ENCODE assay signal across 13 cellular contexts in genomic region chr3:123651449-123652345, GRCh38.
DNase-seq lines count a peak whose midpoint lies in the region; ATAC-seq and TF ChIP-seq lines count a peak whose summit lies in the region.
"Had no signal": no experiment of that assay in that cellular context is flagged by ENCODE, and none has a peak within 500 bp of the region (broad histone marks: within the 10 kb centered on the region; RNA-seq: fewer than 3 reads in every experiment).

No MANE protein-coding gene starts in this region.

- TF ChIP-seq CTCF in breast epithelium (IDR thresholded peaks at IDR 0.05), result no peak
- TF ChIP-seq CTCF in mammary epithelial cell (conservative IDR thresholded peaks at IDR 0.05 in 1 of 2, IDR thresholded peaks at IDR 0.05 in 1 of 2; ENCODE audit: extremely low read depth in 1 of 2, insufficient read depth in 1 of 2, low read depth in 1 of 2, low read length in 2 of 2), result no peak
- TF ChIP-seq CTCF in astrocyte of the spinal cord (IDR thresholded peaks at IDR 0.05; ENCODE audit: low read depth, low read length), result peak; percentile 39
- TF ChIP-seq CTCF in uterus (IDR thresholded peaks at IDR 0.05), result no peak

- H3K27me3 ChIP-seq in breast epithelium, result no peaks in the 10 kb centered on the region
- H3K27me3 ChIP-seq in mammary epithelial cell (ENCODE audit: insufficient read depth, low read length), result no peaks in the 10 kb centered on the region
- no peaks in the 10 kb centered on the region for H3K27me3 ChIP-seq in uterus
- H3K27me3 ChIP-seq: hepatocyte, tibial nerve had no signal

- peaks cover 0 to 16% of the 10 kb centered on the region in 2 donors for H3K4me1 ChIP-seq in breast epithelium
- H3K4me1 ChIP-seq in mammary epithelial cell (ENCODE audit: insufficient read depth, low read length), result peaks cover 14% of the 10 kb centered on the region
- peaks cover 16 to 20% of the 10 kb centered on the region in 2 donors for H3K4me1 ChIP-seq in uterus

- CTCF ChIA-PET in mammary epithelial cell (lab: Charles Lee; ENCODE audit: low non-redundant PET), result interaction anchor here (0.7 kb wide), 1 partner anchor 428 kb away, joined by 3 read pairs; no protein-coding TSS in a partner anchor

- H3K27ac ChIP-seq in breast epithelium (peak overlapping the region; percentile 9 to 10), mammary epithelial cell (ENCODE audit: insufficient read depth, low read depth, low read length) (no peak overlapping the region), uterus (peak overlapping the region; percentile 29 to 96)
- H3K27ac ChIP-seq: epithelial cell of prostate, hepatocyte had no signal

- dilution Hi-C loops in mammary epithelial cell (cut with HindIII; ENCODE audit: low sequenced_read_pairs), result no loop called here

- intact Hi-C loops in breast epithelium (cut with DNase I; ENCODE audit: low total_unique reads), result loop anchor here (5.0 kb wide), 1 partner anchor 141 kb away; no protein-coding TSS in a partner anchor
- intact Hi-C loops in mammary epithelial cell (cut with micrococcal nuclease), result loop anchor here (1.0 to 5.0 kb wide), 6 partner anchors 51 to 631 kb away; partner anchors contain the start of gene MYLK
- intact Hi-C loops in uterus (cut with DNase I; ENCODE audit: low total_unique reads), result loop anchor here (5.0 kb wide), 2 partner anchors 51 to 71 kb away; no protein-coding TSS in a partner anchor

- in situ Hi-C loops in mammary epithelial cell (cut with MboI; ENCODE audit: low sequenced_read_pairs in 2 of 2), result loop anchor here in 1 of 2 donors (5.0 to 10.0 kb wide), 2 partner anchors 36 to 63 kb away; no protein-coding TSS in a partner anchor
- in situ Hi-C loops in astrocyte of the spinal cord (cut with HindIII; ENCODE audit: low sequenced_read_pairs), result no loop called here

- H4K20me1 ChIP-seq in mammary epithelial cell (ENCODE audit: insufficient read depth, low read length), result no peaks in the 10 kb centered on the region

- 54% methylated on average over 10 of the region's 11 CpGs for WGBS in mammary epithelial cell (ENCODE audit: low coverage, missing lambda C conversion rate)

- no TSS peak for BruUV-seq in mammary epithelial cell (replicated peaks; lab: Mats Ljungman, UMichigan)

- H3K4me2 ChIP-seq in mammary epithelial cell (ENCODE audit: insufficient read depth, low read depth, low read length), result no peak overlapping the region
- H3K4me2 ChIP-seq: hepatocyte had no signal

- H3K4me3 ChIP-seq in breast epithelium (no peak overlapping the region), mammary epithelial cell (replicated peaks in 1 of 3; ENCODE audit: insufficient read depth in 1 of 3, low read depth in 2 of 3, low read length in 3 of 3) (no peak overlapping the region), astrocyte of the spinal cord (ENCODE audit: low read depth, low read length) (no peak overlapping the region), uterus (no peak overlapping the region)
- H3K4me3 ChIP-seq: hepatocyte, tibial nerve had no signal

- ATAC-seq in HG02973 (IDR thresholded peaks at IDR 0.05; ENCODE audit: unreplicated experiment) (no peak), HG03139 (IDR thresholded peaks at IDR 0.05; ENCODE audit: unreplicated experiment) (no peak), GM21390 (IDR thresholded peaks at IDR 0.05; ENCODE audit: unreplicated experiment) (no peak)
- ATAC-seq: CD8-positive, alpha-beta T cell had no signal

- H3K9me3 ChIP-seq in breast epithelium (no peaks in the 10 kb centered on the region), mammary epithelial cell (replicated peaks; ENCODE audit: insufficient read depth, low read length) (no peaks in the 10 kb centered on the region), uterus (no peaks in the 10 kb centered on the region)
- H3K9me3 ChIP-seq: tibial nerve had no signal

- no peak overlapping the region for H2AFZ ChIP-seq in mammary epithelial cell (ENCODE audit: low read depth, low read length)
- H2AFZ ChIP-seq: hepatocyte had no signal

- no peaks in the 10 kb centered on the region for H3K79me2 ChIP-seq in mammary epithelial cell (ENCODE audit: insufficient read depth, low read length)
- H3K79me2 ChIP-seq: hepatocyte had no signal

- no peak for DNase-seq in breast epithelium (ENCODE audit: low spot score in 2 of 2)
- DNase-seq in mammary epithelial cell, result no peak
- DNase-seq in astrocyte of the spinal cord (ENCODE audit: low read depth, low spot score), result no peak
- DNase-seq in medulla oblongata (ENCODE audit: extremely low spot score), result peak; percentile 54
- no peak for DNase-seq in uterus
- DNase-seq: T-helper 17 cell had no signal

- no peak overlapping the region for H3K9ac ChIP-seq in mammary epithelial cell (ENCODE audit: insufficient read depth, low read length)

- TF ChIP-seq POLR2A in breast epithelium (IDR thresholded peaks at IDR 0.05), result no peak
- TF ChIP-seq POLR2A in uterus (IDR thresholded peaks at IDR 0.05), result no peak

- H3K36me3 ChIP-seq in breast epithelium (no peaks in the 10 kb centered on the region), mammary epithelial cell (ENCODE audit: insufficient read depth, low read length) (peaks cover 24% of the 10 kb centered on the region), uterus (no peaks in the 10 kb centered on the region)
